Comparison of ENCODE assay signal across 7 cellular contexts in the genomic region with DNA sequence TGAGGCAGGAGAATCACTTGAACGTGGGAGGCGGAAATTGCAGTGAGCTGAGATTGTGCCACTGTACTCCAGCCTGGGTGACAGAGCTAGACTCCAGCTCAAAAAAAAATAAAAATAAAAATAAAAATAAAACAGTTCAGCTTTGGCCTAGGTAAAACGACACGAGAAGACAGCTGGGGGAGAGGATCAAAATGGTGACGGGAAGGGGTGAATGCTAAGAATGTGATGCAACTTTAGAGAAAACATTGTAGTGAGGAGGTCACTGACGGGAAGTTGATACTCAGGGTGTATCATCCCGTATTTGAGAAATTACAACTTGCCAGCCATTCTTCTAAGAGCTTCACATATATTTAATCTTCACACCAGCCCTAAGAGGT. TPM values are rescaled to one million over a fixed set of nuclear protein-coding genes. Genes with fewer than 3 reads are reported as not detected.
A peak's percentile ranks its signal among the peaks of the same experiment; 100 is the strongest.
DNase-seq lines count a peak whose midpoint lies in the region; ATAC-seq lines count a peak whose summit lies in the region.

No MANE protein-coding gene starts in this region.

- H3K27ac ChIP-seq in HUES64 (ENCODE audit: low read depth, low read length): no peak overlapping the region
- H3K27ac ChIP-seq in iPS-18a (ENCODE audit: low read length): no peak overlapping the region
- peak overlapping the region; percentile 80 for H3K27ac ChIP-seq in stomach smooth muscle (ENCODE audit: low read length)

- H3K27me3 Mint-ChIP-seq in activated CD4-positive, alpha-beta memory T cell treated with anti-CD3 and anti-CD28 coated beads, Interleukin-2, amount 10 ng/mL, durations not matched to agents 7 days and 5 days: no peaks in the 10 kb centered on the region

- H3K4me3 ChIP-seq in HUES64 (ENCODE audit: low read length): peak overlapping the region; percentile 90
- peak overlapping the region; percentile 65 for H3K4me3 ChIP-seq in iPS-18a (ENCODE audit: low read length)
- peak overlapping the region; percentile 34 to 80 for H3K4me3 ChIP-seq in stomach smooth muscle (ENCODE audit: low read length in 2 of 2)

- POLR2A ChIA-PET in activated CD4-positive, alpha-beta memory T cell treated with anti-CD3 and anti-CD28 coated beads, Interleukin-2, amount 10 ng/mL, durations not matched to agents 7 days and 5 days (lab: Charles Lee): interaction anchor here (0.7 to 6.9 kb wide), 19 partner anchors 8 to 559 kb away, joined by 3 to 73 read pairs (median 8); a partner anchor contains a TSS

- H3K9me3 ChIP-seq in HUES64 (ENCODE audit: insufficient read depth, low read depth, low read length) (no peaks in the 10 kb centered on the region), iPS-18a (ENCODE audit: control insufficient read depth, low read depth, low read length) (no peaks in the 10 kb centered on the region), stomach smooth muscle (ENCODE audit: control insufficient read depth in 2 of 2, low read length in 2 of 2) (no peaks in the 10 kb centered on the region)

- peaks cover 55% of the 10 kb centered on the region for H3K36me3 ChIP-seq in HUES64 (ENCODE audit: insufficient read depth, low read length)
- H3K36me3 ChIP-seq in iPS-18a (ENCODE audit: control insufficient read depth, low read depth, low read length): peaks cover 31% of the 10 kb centered on the region
- H3K36me3 ChIP-seq in stomach smooth muscle (ENCODE audit: control insufficient read depth in 2 of 2, insufficient read depth in 2 of 2, low read length in 2 of 2): peaks cover 51 to 52% of the 10 kb centered on the region in 2 donors

- WGBS in HUES64: 88% methylated on average over 7 of the region's 7 CpGs

- H3K4me3 Mint-ChIP-seq in activated CD4-positive, alpha-beta memory T cell treated with anti-CD3 and anti-CD28 coated beads, Interleukin-2, amount 10 ng/mL, durations not matched to agents 7 days and 5 days: peak overlapping the region; percentile 91

- peaks cover 51% of the 10 kb centered on the region for H3K4me1 Mint-ChIP-seq in activated CD4-positive, alpha-beta memory T cell treated with anti-CD3 and anti-CD28 coated beads, Interleukin-2, amount 10 ng/mL, durations not matched to agents 7 days and 5 days

- no peaks in the 10 kb centered on the region for H3K27me3 ChIP-seq in HUES64 (ENCODE audit: insufficient read depth, low read length)
- peaks cover 4% of the 10 kb centered on the region for H3K27me3 ChIP-seq in iPS-18a (ENCODE audit: control insufficient read depth, insufficient read depth, low read length)
- no peaks in the 10 kb centered on the region for H3K27me3 ChIP-seq in stomach smooth muscle (ENCODE audit: control insufficient read depth in 1 of 2, insufficient read depth in 2 of 2, low read length in 2 of 2)

- no peak for DNase-seq in activated CD4-positive, alpha-beta memory T cell treated with anti-CD3 and anti-CD28 coated beads, Interleukin-2, amount 10 ng/mL, durations not matched to agents 7 days and 5 days
- DNase-seq in NCI-H524 treated with DMSO at 0.1 percent for 48 hours (lab: John Stamatoyannopoulos, UW) (no peak), superior temporal gyrus (ENCODE audit: extremely low spot score) (no peak)

- H3K9me3 Mint-ChIP-seq in activated CD4-positive, alpha-beta memory T cell treated with anti-CD3 and anti-CD28 coated beads, Interleukin-2, amount 10 ng/mL, durations not matched to agents 7 days and 5 days: no peaks in the 10 kb centered on the region

- CTCF ChIA-PET in activated CD4-positive, alpha-beta memory T cell treated with anti-CD3 and anti-CD28 coated beads, Interleukin-2, amount 10 ng/mL, durations not matched to agents 7 days and 5 days (lab: Charles Lee): interaction anchor here (1.3 to 3.0 kb wide), 6 partner anchors 24 to 146 kb away, joined by 3 to 22 read pairs (median 6); a partner anchor contains a TSS

- H3K27ac Mint-ChIP-seq in activated CD4-positive, alpha-beta memory T cell treated with anti-CD3 and anti-CD28 coated beads, Interleukin-2, amount 10 ng/mL, durations not matched to agents 7 days and 5 days: peak overlapping the region; percentile 95

- H3K9ac ChIP-seq in HUES64 (ENCODE audit: low read depth, low read length) (peak overlapping the region; percentile 97), iPS-18a (ENCODE audit: low read length) (peak overlapping the region; percentile 61), stomach smooth muscle (ENCODE audit: low read length in 2 of 2) (peak overlapping the region; percentile 65 to 80)

- no peak for ATAC-seq in HG03469 (IDR thresholded peaks at IDR 0.05; ENCODE audit: unreplicated experiment)

- peaks cover 69% of the 10 kb centered on the region for H3K36me3 Mint-ChIP-seq in activated CD4-positive, alpha-beta memory T cell treated with anti-CD3 and anti-CD28 coated beads, Interleukin-2, amount 10 ng/mL, durations not matched to agents 7 days and 5 days (ENCODE audit: low read depth)

- H3K4me1 ChIP-seq in HUES64 (ENCODE audit: insufficient read depth, low read length): peaks cover 7% of the 10 kb centered on the region; the same call in 1 of the 2 replicates
- H3K4me1 ChIP-seq in iPS-18a (ENCODE audit: control insufficient read depth, low read depth, low read length): peaks cover 5% of the 10 kb centered on the region
- H3K4me1 ChIP-seq in stomach smooth muscle (ENCODE audit: control insufficient read depth, insufficient read depth, low read length): peaks cover 15% of the 10 kb centered on the region

RNA-seq across cellular contexts. Expression of a gene that starts 1.1 kb away (rescaled TPM):
- 8.3 TPM for polyA plus RNA-seq in HUES64 (2013, experiment 1 of 2)
- polyA plus RNA-seq in HUES64 (2013, experiment 2 of 2): 15.0 TPM
- 10 to 100 TPM; 58.3 to 58.4 TPM for total RNA-seq in activated CD4-positive, alpha-beta memory T cell treated with anti-CD3 and anti-CD28 coated beads, Interleukin-2, amount 10 ng/mL, durations not matched to agents 7 days and 5 days

RNA-seq across cellular contexts. Expression of a gene that starts 24.9 kb away (rescaled TPM):
- 28.4 TPM for polyA plus RNA-seq in HUES64 (2013, experiment 1 of 2)
- 29.7 TPM for polyA plus RNA-seq in HUES64 (2013, experiment 2 of 2)
- total RNA-seq in activated CD4-positive, alpha-beta memory T cell treated with anti-CD3 and anti-CD28 coated beads, Interleukin-2, amount 10 ng/mL, durations not matched to agents 7 days and 5 days: 10 to 100 TPM; 88.0 to 92.2 TPM

RNA-seq across cellular contexts. Expression of a gene that starts 28.5 kb away (rescaled TPM):
- polyA plus RNA-seq in HUES64 (2013, experiment 1 of 2): 91.6 TPM
- 82.2 TPM for polyA plus RNA-seq in HUES64 (2013, experiment 2 of 2)
- total RNA-seq in activated CD4-positive, alpha-beta memory T cell treated with anti-CD3 and anti-CD28 coated beads, Interleukin-2, amount 10 ng/mL, durations not matched to agents 7 days and 5 days: 10 to 100 TPM; 31.4 to 34.6 TPM
